In genomic region chr17:76775021-76775420, GRCh38 we compare ENCODE assay signal across 31 cellular contexts.
"Had no signal": no experiment of that assay in that cellular context is flagged by ENCODE, and none has a peak within 500 bp of the region (broad histone marks: within the 10 kb centered on the region; RNA-seq: fewer than 3 reads in every experiment).

No MANE protein-coding gene starts in this region.

- H3K9me3 Mint-ChIP-seq: activated T-helper 1 cell treated with anti-CD3 and anti-CD28 coated beads, Interleukin-12 subunit alpha, Interleukin-12 subunit beta, Interleukin-2, Interleukin-4 antibody, amounts not matched to agents 30 ng/mL and 10 ng/mL and 1 ng/mL, durations not matched to agents 14 hours and 24 hours and 36 hours; dendritic cell treated with granulocyte-macrophage colony-stimulating factor and Interleukin-4, amounts not matched to agents 40 ng/mL and 50 ng/mL, for 4 days; neural progenitor cell; stimulated activated memory B cell treated with anti-CD40 and anti-IgM and Interleukin-4, amounts not matched to agents 10 μg/mL and 1 μg/mL and 100 μg/mL, for 72 hours; stimulated activated naive CD8-positive, alpha-beta T cell treated with anti-CD3 and anti-CD28 coated beads, Interleukin-15, amount 100 ng/mL, for 72 hours; T-helper 1 cell treated with Interleukin-12 subunit alpha and Interleukin-12 subunit beta and Interleukin-4 antibody, amounts not matched to agents 30 μg/mL and 1 μg/mL, for 36 hours; type B pancreatic cell had no signal

- H3K4me3 Mint-ChIP-seq: activated CD8-positive, alpha-beta memory T cell treated with anti-CD3 and anti-CD28 coated beads, Interleukin-2, amount 10 ng/mL, durations not matched to agents 7 days and 5 days; activated CD8-positive, alpha-beta T cell treated with anti-CD3 and anti-CD28 coated beads, Interleukin-2, amount 10 ng/mL, durations not matched to agents 7 days and 5 days; activated T-helper 1 cell treated with anti-CD3 and anti-CD28 coated beads, Interleukin-12 subunit alpha, Interleukin-12 subunit beta, Interleukin-2, Interleukin-4 antibody, amounts not matched to agents 30 ng/mL and 10 ng/mL and 1 ng/mL, durations not matched to agents 14 hours and 24 hours and 36 hours; dendritic cell treated with granulocyte-macrophage colony-stimulating factor and Interleukin-4, amounts not matched to agents 40 ng/mL and 50 ng/mL, for 4 days; neural progenitor cell; stimulated activated memory B cell treated with anti-CD40 and anti-IgM and Interleukin-4, amounts not matched to agents 10 μg/mL and 1 μg/mL and 100 μg/mL, for 72 hours; stimulated activated naive CD8-positive, alpha-beta T cell treated with anti-CD3 and anti-CD28 coated beads, Interleukin-15, amount 100 ng/mL, for 72 hours; T-helper 1 cell treated with Interleukin-12 subunit alpha and Interleukin-12 subunit beta and Interleukin-4 antibody, amounts not matched to agents 30 μg/mL and 1 μg/mL, for 36 hours; type B pancreatic cell had no signal

- H3K27me3 ChIP-seq: gastrocnemius medialis, hepatocyte, neural progenitor cell, vagina had no signal

- H3K27ac ChIP-seq: epithelial cell of prostate, gastrocnemius medialis, hepatocyte, neural progenitor cell, skin epidermis, vagina, VCaP had no signal

- H3K9me3 ChIP-seq: gastrocnemius medialis, vagina had no signal

- H3K4me1 ChIP-seq: gastrocnemius medialis, neural progenitor cell had no signal

- H3K27ac Mint-ChIP-seq: activated CD8-positive, alpha-beta T cell treated with anti-CD3 and anti-CD28 coated beads, Interleukin-2, amount 10 ng/mL, durations not matched to agents 7 days and 5 days; activated T-helper 1 cell treated with anti-CD3 and anti-CD28 coated beads, Interleukin-12 subunit alpha, Interleukin-12 subunit beta, Interleukin-2, Interleukin-4 antibody, amounts not matched to agents 30 ng/mL and 10 ng/mL and 1 ng/mL, durations not matched to agents 14 hours and 24 hours and 36 hours; dendritic cell treated with granulocyte-macrophage colony-stimulating factor and Interleukin-4, amounts not matched to agents 40 ng/mL and 50 ng/mL, for 4 days; neural progenitor cell; stimulated activated memory B cell treated with anti-CD40 and anti-IgM and Interleukin-4, amounts not matched to agents 10 μg/mL and 1 μg/mL and 100 μg/mL, for 72 hours; T-helper 1 cell treated with Interleukin-12 subunit alpha and Interleukin-12 subunit beta and Interleukin-4 antibody, amounts not matched to agents 30 μg/mL and 1 μg/mL, for 36 hours; type B pancreatic cell had no signal

- H3K4me1 Mint-ChIP-seq: stimulated activated memory B cell treated with anti-CD40 and anti-IgM and Interleukin-4, amounts not matched to agents 10 μg/mL and 1 μg/mL and 100 μg/mL, for 72 hours had no signal

- H3K4me3 ChIP-seq: gastrocnemius medialis, hepatocyte, neural progenitor cell, skin epidermis, vagina had no signal

- H3K36me3 ChIP-seq: neural progenitor cell had no signal

- DNase-seq: activated CD4-positive, alpha-beta T cell treated with anti-CD3 and anti-CD28 coated beads, Interleukin-2, amount 10 ng/mL, durations not matched to agents 24 days and 14 days; activated CD8-positive, alpha-beta memory T cell treated with anti-CD3 and anti-CD28 coated beads, Interleukin-2, amount 10 ng/mL, durations not matched to agents 7 days and 5 days; activated CD8-positive, alpha-beta T cell treated with anti-CD3 and anti-CD28 coated beads, Interleukin-2, amount 10 ng/mL, durations not matched to agents 7 days and 5 days; activated gamma-delta T cell; activated naive CD4-positive, alpha-beta T cell treated with anti-CD3 and anti-CD28 coated beads, Interleukin-2, amount 50 U/mL, for 16 hours; activated T-cell treated with anti-CD3 and anti-CD28 coated beads for 4 hours; amygdala; central memory CD4-positive, alpha-beta T cell; gastrocnemius medialis; glutamatergic neuron; left cardiac atrium; midbrain; naive thymus-derived CD4-positive, alpha-beta T cell; posterior cingulate gyrus; stimulated activated CD4-positive, alpha-beta T cell treated with anti-CD3 and anti-CD28 coated beads, Interleukin-4, amount 100 ng/mL, for 24 hours; stimulated activated naive CD8-positive, alpha-beta T cell treated with anti-CD3 and anti-CD28 coated beads, Interleukin-15, amount 100 ng/mL, for 72 hours; substantia nigra; T-helper 9 cell had no signal

- H3K27me3 Mint-ChIP-seq: activated CD4-positive, alpha-beta T cell treated with anti-CD3 and anti-CD28 coated beads, Interleukin-2, amount 10 ng/mL, durations not matched to agents 24 days and 14 days; activated CD8-positive, alpha-beta memory T cell treated with anti-CD3 and anti-CD28 coated beads, Interleukin-2, amount 10 ng/mL, durations not matched to agents 7 days and 5 days; dendritic cell treated with granulocyte-macrophage colony-stimulating factor and Interleukin-4, amounts not matched to agents 40 ng/mL and 50 ng/mL, for 4 days; naive thymus-derived CD4-positive, alpha-beta T cell; stimulated activated memory B cell treated with anti-CD40 and anti-IgM and Interleukin-4, amounts not matched to agents 10 μg/mL and 1 μg/mL and 100 μg/mL, for 72 hours; stimulated activated naive CD8-positive, alpha-beta T cell treated with anti-CD3 and anti-CD28 coated beads, Interleukin-15, amount 100 ng/mL, for 72 hours; type B pancreatic cell had no signal

- ATAC-seq: activated CD4-positive, CD25-positive, alpha-beta regulatory T cell treated with anti-CD3 and anti-CD28 coated beads, Interleukin-2, amount 50 U/mL, for 24 hours; activated CD8-positive, alpha-beta memory T cell treated with anti-CD3 and anti-CD28 coated beads, Interleukin-2, amount 10 ng/mL, durations not matched to agents 7 days and 5 days; activated CD8-positive, alpha-beta T cell treated with anti-CD3 and anti-CD28 coated beads, Interleukin-2, amount 10 ng/mL, durations not matched to agents 7 days and 5 days; gastrocnemius medialis; naive thymus-derived CD4-positive, alpha-beta T cell; sciatic nerve; stimulated activated memory B cell treated with anti-CD40 and anti-IgM and Interleukin-4, amounts not matched to agents 10 μg/mL and 1 μg/mL and 100 μg/mL, for 72 hours; stimulated activated naive CD8-positive, alpha-beta T cell treated with anti-CD3 and anti-CD28 coated beads, Interleukin-15, amount 100 ng/mL, for 72 hours had no signal
